15 cellular contexts compared by ENCODE assay signal in genomic region chr4:16253127-16253960, GRCh38. TPM values are rescaled to one million over a fixed set of nuclear protein-coding genes. Genes with fewer than 3 reads are reported as not detected.
DNase-seq lines count a peak whose midpoint lies in the region; ATAC-seq lines count a peak whose summit lies in the region.
"Had no signal": no experiment of that assay in that cellular context is flagged by ENCODE, and none has a peak within 500 bp of the region (broad histone marks: within the 10 kb centered on the region; RNA-seq: fewer than 3 reads in every experiment).

No MANE protein-coding gene starts in this region.

- intact Hi-C loops in activated naive CD4-positive, alpha-beta T cell treated with anti-CD3 and anti-CD28 coated beads for 36 hours (cut with micrococcal nuclease), result no loop called here
- intact Hi-C loops in left colon (cut with DNase I, micrococcal nuclease), result no loop called here

- DNase-seq in AG08395 (ENCODE audit: low spot score) (peak; percentile 84), HPDE6-E6E7 (ENCODE audit: extremely low spot score) (peak; percentile 49), astrocyte of the hippocampus (ENCODE audit: low read depth, low spot score) (peak; percentile 71), kidney glomerular epithelial cell (lab: John Stamatoyannopoulos, UW) (peak; percentile 80), left colon (no peak)
- DNase-seq in activated naive CD4-positive, alpha-beta T cell treated with anti-CD3 and anti-CD28 coated beads for 36 hours, result no peak
- DNase-seq: activated T-cell treated with anti-CD3 and anti-CD28 coated beads, Interleukin-2, amount 50 U/mL, for 24 hours; caudate nucleus; CD8-positive, alpha-beta T cell; NCI-H345; psoas muscle had no signal

- ATAC-seq in HG02870 (IDR thresholded peaks at IDR 0.05; ENCODE audit: unreplicated experiment) (no peak), left colon (no peak), GM21717 (IDR thresholded peaks at IDR 0.05; ENCODE audit: unreplicated experiment) (no peak)
- ATAC-seq: CD8-positive, alpha-beta T cell; WTC11 had no signal

- CTCF ChIA-PET in activated naive CD4-positive, alpha-beta T cell treated with anti-CD3 and anti-CD28 coated beads for 36 hours (lab: Charles Lee), result no interaction called here

- no peak overlapping the region for H3K4me3 Mint-ChIP-seq in activated naive CD4-positive, alpha-beta T cell treated with anti-CD3 and anti-CD28 coated beads for 36 hours
- H3K4me3 Mint-ChIP-seq: activated T-cell treated with anti-CD3 and anti-CD28 coated beads, Interleukin-2, amount 50 U/mL, for 24 hours; CD8-positive, alpha-beta T cell; memory B cell; WTC11 had no signal

- no peak overlapping the region for H3K27ac Mint-ChIP-seq in activated naive CD4-positive, alpha-beta T cell treated with anti-CD3 and anti-CD28 coated beads for 36 hours
- H3K27ac Mint-ChIP-seq: activated T-cell treated with anti-CD3 and anti-CD28 coated beads, Interleukin-2, amount 50 U/mL, for 24 hours; CD8-positive, alpha-beta T cell; memory B cell; WTC11 had no signal

- H3K36me3 Mint-ChIP-seq in activated naive CD4-positive, alpha-beta T cell treated with anti-CD3 and anti-CD28 coated beads for 36 hours (ENCODE audit: low read depth), result peaks cover 9% of the 10 kb centered on the region
- H3K36me3 Mint-ChIP-seq: WTC11 had no signal

- H3K9me3 Mint-ChIP-seq in activated naive CD4-positive, alpha-beta T cell treated with anti-CD3 and anti-CD28 coated beads for 36 hours, result no peaks in the 10 kb centered on the region
- H3K9me3 Mint-ChIP-seq: activated T-cell treated with anti-CD3 and anti-CD28 coated beads, Interleukin-2, amount 50 U/mL, for 24 hours; memory B cell; WTC11 had no signal

- peaks cover 2% of the 10 kb centered on the region for H3K4me1 Mint-ChIP-seq in activated naive CD4-positive, alpha-beta T cell treated with anti-CD3 and anti-CD28 coated beads for 36 hours (ENCODE audit: low read depth)
- H3K4me1 Mint-ChIP-seq: memory B cell, WTC11 had no signal

- H3K27me3 Mint-ChIP-seq in activated naive CD4-positive, alpha-beta T cell treated with anti-CD3 and anti-CD28 coated beads for 36 hours (ENCODE audit: low read depth), result no peaks in the 10 kb centered on the region
- H3K27me3 Mint-ChIP-seq: activated T-cell treated with anti-CD3 and anti-CD28 coated beads, Interleukin-2, amount 50 U/mL, for 24 hours; memory B cell had no signal

RNA-seq across cellular contexts. Expression of gene TAPT1, which starts 27.1 kb away (rescaled TPM):
- total RNA-seq in activated naive CD4-positive, alpha-beta T cell treated with anti-CD3 and anti-CD28 coated beads for 36 hours, result 10 to 100 TPM; 48.6 to 48.9 TPM
- 10 to 100 TPM; 37.5 to 41.2 TPM for total RNA-seq in left colon

Comparison
In these comparisons a context has a peak if more than half of its experiments do, and no peak if none do; other contexts are left out.
1. DNase-seq: peak in AG08395 (single experiment), HPDE6-E6E7 (single experiment), astrocyte of the hippocampus (single experiment) and kidney glomerular epithelial cell (single experiment); none in activated naive CD4-positive, alpha-beta T cell treated with anti-CD3 and anti-CD28 coated beads for 36 hours (single experiment) and left colon (0 of 2).